Comparison of ENCODE assay signal across 5 cellular contexts in genomic region chr11:1877211-1878133, GRCh38. TPM values are rescaled to one million over a fixed set of nuclear protein-coding genes. Genes with fewer than 3 reads are reported as not detected.
DNase-seq lines count a peak whose midpoint lies in the region; ATAC-seq and TF ChIP-seq lines count a peak whose summit lies in the region.

No MANE protein-coding gene starts in this region.

- H3K9me3 ChIP-seq in esophagus (ENCODE audit: control insufficient read depth in 2 of 2, insufficient read depth in 1 of 2, low read depth in 1 of 2, low read length in 1 of 2) (no peaks in the 10 kb centered on the region), gastrocnemius medialis (no peaks in the 10 kb centered on the region)

- DNase-seq in NCI-H1105 treated with DMSO at 0.1 percent for 48 hours (lab: John Stamatoyannopoulos, UW), result peak; percentile 40
- DNase-seq in gastrocnemius medialis, result peak in 1 of 2 donors; percentile 36
- DNase-seq in stimulated activated naive CD4-positive, alpha-beta T cell treated with Interleukin-2 at 50 U/mL for 16 hours (lab: John Stamatoyannopoulos, UW), result no peak

- ATAC-seq in gastrocnemius medialis (no peak), GM18909 (IDR thresholded peaks at IDR 0.05; ENCODE audit: poor library complexity, unreplicated experiment) (no peak)

- no peak overlapping the region for H3K4me3 ChIP-seq in esophagus (ENCODE audit: low read depth in 1 of 2, low read length in 2 of 2)
- no peak overlapping the region for H3K4me3 ChIP-seq in gastrocnemius medialis

- TF ChIP-seq CTCF in gastrocnemius medialis (IDR thresholded peaks at IDR 0.05 in 4 of 5, conservative IDR thresholded peaks at IDR 0.05 in 1 of 5), result no peak

- H3K36me3 ChIP-seq in esophagus (ENCODE audit: control insufficient read depth in 2 of 2, insufficient read depth in 2 of 2, low read length in 1 of 2) (peaks cover 0 to 3% of the 10 kb centered on the region in 2 donors), gastrocnemius medialis (no peaks in the 10 kb centered on the region)

- 31 to 46% methylated on average over 30 to 33 of the region's 33 CpGs for WGBS in esophagus, 2 donors

- H3K27ac ChIP-seq in esophagus (ENCODE audit: low read depth in 2 of 2, low read length in 1 of 2), result peak overlapping the region; percentile 25 to 51
- peak overlapping the region; percentile 84 to 89 (median 88) for H3K27ac ChIP-seq in gastrocnemius medialis

- in situ Hi-C loops in gastrocnemius medialis (cut with MboI; ENCODE audit: low sequenced_read_pairs in 4 of 4), result loop anchor here in 1 of 4 donors (25.0 kb wide), 1 partner anchor 285 kb away; the partner anchor contains the start of genes INS and TH

- TF ChIP-seq POLR2A in gastrocnemius medialis (IDR thresholded peaks at IDR 0.05), result no peak

- no peaks in the 10 kb centered on the region for H3K27me3 ChIP-seq in esophagus (ENCODE audit: control insufficient read depth in 1 of 2, insufficient read depth in 2 of 2, low read length in 2 of 2)
- H3K27me3 ChIP-seq in gastrocnemius medialis, result peaks cover 11 to 21% (median 19%) of the 10 kb centered on the region in 3 donors

- H3K4me1 ChIP-seq in esophagus (ENCODE audit: control insufficient read depth in 2 of 2, insufficient read depth in 2 of 2, low read length in 1 of 2) (peaks cover 0 to 34% of the 10 kb centered on the region in 2 donors), gastrocnemius medialis (peaks cover 26 to 45% of the 10 kb centered on the region in 2 donors)

- intact Hi-C loops in gastrocnemius medialis (cut with DNase I; ENCODE audit: low total_unique reads), result no loop called here

RNA-seq across cellular contexts. Expression of gene PRR33, which starts 14.2 kb away (rescaled TPM):
- polyA plus RNA-seq in esophagus, result under 1 TPM; 0.02 to 0.43 TPM
- 1 to 10 TPM in 2 of 4 donors, under 1 TPM in 2; 0.16 to 2.3 (median 1.0) TPM for total RNA-seq in gastrocnemius medialis

RNA-seq across cellular contexts. Expression of gene LSP1, which starts 24.6 kb away (rescaled TPM):
- polyA plus RNA-seq in esophagus, result 100 to 1,000 TPM in 1 of 2 donors, 10 to 100 TPM in 1; 23.7 to 130 TPM
- total RNA-seq in gastrocnemius medialis, result 10 to 100 TPM in 1 of 4 donors, 1 to 10 TPM in 3; 3.0 to 13.5 (median 5.5) TPM

RNA-seq across cellular contexts. Expression of gene TNNI2, which starts 38.7 kb away (rescaled TPM):
- 100 to 1,000 TPM in 1 of 2 donors, 1 to 10 TPM in 1; 9.8 to 166 TPM for polyA plus RNA-seq in esophagus
- total RNA-seq in gastrocnemius medialis, result 1,000 to 10,000 TPM; 1,499 to 3,728 (median 2,254) TPM

RNA-seq across cellular contexts. Expression of gene TNNT3, which starts 42.0 kb away (rescaled TPM):
- polyA plus RNA-seq in esophagus, result 1 to 10 TPM; 1.7 to 7.1 TPM
- 1,000 to 10,000 TPM; 1,260 to 3,441 (median 1,835) TPM for total RNA-seq in gastrocnemius medialis

RNA-seq across cellular contexts. Expression of gene SYT8, which starts 42.7 kb away (rescaled TPM):
- 100 to 1,000 TPM in 1 of 2 donors, 10 to 100 TPM in 1; 38.9 to 360 TPM for polyA plus RNA-seq in esophagus
- total RNA-seq in gastrocnemius medialis, result not detected
